ENCODE assay signal across 18 cellular contexts in the genomic region with DNA sequence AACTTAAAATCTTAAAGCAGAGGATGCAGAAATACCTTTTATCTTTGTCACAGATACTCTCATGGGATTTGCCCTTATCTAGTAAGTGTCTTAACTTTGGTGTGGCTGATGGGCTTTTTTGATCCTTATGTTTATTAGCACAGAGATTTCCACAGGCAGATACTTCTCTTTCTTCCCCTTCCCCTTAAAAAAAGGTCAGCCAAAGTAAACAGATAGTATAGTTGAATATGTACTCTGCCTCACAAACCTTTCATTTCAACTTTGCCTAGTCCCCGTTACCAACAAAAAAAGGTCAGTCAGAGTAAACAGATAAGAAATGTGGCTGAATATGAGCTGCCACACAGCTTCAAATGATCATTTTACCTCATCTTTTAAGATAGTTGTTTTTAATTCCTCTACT. TPM values are rescaled to one million over a fixed set of nuclear protein-coding genes. Genes with fewer than 3 reads are reported as not detected.
DNase-seq lines count a peak whose midpoint lies in the region; TF ChIP-seq lines count a peak whose summit lies in the region.
"Had no signal": no experiment of that assay in that cellular context is flagged by ENCODE, and none has a peak within 500 bp of the region (broad histone marks: within the 10 kb centered on the region; RNA-seq: fewer than 3 reads in every experiment).

No MANE protein-coding gene starts in this region.

- H3K4me3 Mint-ChIP-seq in endothelial cell (ENCODE audit: unreplicated experiment): no peak overlapping the region
- H3K4me3 Mint-ChIP-seq: CD4-positive, alpha-beta memory T cell had no signal

- no peaks in the 10 kb centered on the region for H3K36me3 Mint-ChIP-seq in endothelial cell (ENCODE audit: low read depth, unreplicated experiment)

- H3K4me3 ChIP-seq in fibroblast of villous mesenchyme (ENCODE audit: low read depth, low read length): no peak overlapping the region
- H3K4me3 ChIP-seq: GM23248, MG63, Peyer's patch had no signal

- DNase-seq in DMS53 (lab: John Stamatoyannopoulos, UW) (peak; percentile 41), HuH-7 (ENCODE audit: low spot score) (peak; percentile 40), NCI-H774 (lab: John Stamatoyannopoulos, UW) (peak; percentile 33), fibroblast of villous mesenchyme (ENCODE audit: low read depth) (peak; percentile 45), retina (no peak), NCI-H2107 treated with DMSO at 0.1 percent for 48 hours (lab: John Stamatoyannopoulos, UW; ENCODE audit: unreplicated experiment) (no peak), endothelial cell (ENCODE audit: low spot score) (no peak)
- DNase-seq: BE2C; CD4-positive, alpha-beta memory T cell; GF-D8; GM23248; KBM-7; MG63; NCI-H1105 treated with DMSO at 0.1 percent for 48 hours; NCI-H1930; NCI-H524 treated with DMSO at 0.1 percent for 48 hours; Peyer's patch; SIG-M5 had no signal

- H3K27ac Mint-ChIP-seq in endothelial cell (ENCODE audit: unreplicated experiment): no peak overlapping the region
- H3K27ac Mint-ChIP-seq: CD4-positive, alpha-beta memory T cell had no signal

- TF ChIP-seq CTCF in fibroblast of villous mesenchyme (IDR thresholded peaks at IDR 0.05; ENCODE audit: insufficient read depth, low read depth, low read length): no peak
- TF ChIP-seq CTCF in endothelial cell (IDR thresholded peaks at IDR 0.05; ENCODE audit: unreplicated experiment): no peak

- no peaks in the 10 kb centered on the region for H3K9me3 Mint-ChIP-seq in endothelial cell (ENCODE audit: unreplicated experiment)
- H3K9me3 Mint-ChIP-seq: CD4-positive, alpha-beta memory T cell had no signal

- H3K27me3 Mint-ChIP-seq in endothelial cell (ENCODE audit: unreplicated experiment): no peaks in the 10 kb centered on the region
- H3K27me3 Mint-ChIP-seq: CD4-positive, alpha-beta memory T cell had no signal

- H3K4me1 Mint-ChIP-seq in endothelial cell (ENCODE audit: unreplicated experiment): peaks cover 24% of the 10 kb centered on the region
- H3K4me1 Mint-ChIP-seq: CD4-positive, alpha-beta memory T cell had no signal

RNA-seq across cellular contexts. Expression of a gene that starts 34.2 kb away (rescaled TPM):
- total RNA-seq in fibroblast of villous mesenchyme: not detected in 2 replicates
- not detected for total RNA-seq in endothelial cell (ENCODE audit: unreplicated experiment)
- total RNA-seq: CD4-positive, alpha-beta memory T cell; GM23248 had no signal

Comparison
In these comparisons a context has a peak if more than half of its experiments do, and no peak if none do; other contexts are left out.
1. DNase-seq: peak in DMS53 (single experiment), HuH-7 (single experiment), NCI-H774 (single experiment) and fibroblast of villous mesenchyme (single experiment); none in retina (single experiment), NCI-H2107 treated with DMSO at 0.1 percent for 48 hours (single experiment) and endothelial cell (single experiment).